ENCODE assay signal across 8 cellular contexts in the genomic region with DNA sequence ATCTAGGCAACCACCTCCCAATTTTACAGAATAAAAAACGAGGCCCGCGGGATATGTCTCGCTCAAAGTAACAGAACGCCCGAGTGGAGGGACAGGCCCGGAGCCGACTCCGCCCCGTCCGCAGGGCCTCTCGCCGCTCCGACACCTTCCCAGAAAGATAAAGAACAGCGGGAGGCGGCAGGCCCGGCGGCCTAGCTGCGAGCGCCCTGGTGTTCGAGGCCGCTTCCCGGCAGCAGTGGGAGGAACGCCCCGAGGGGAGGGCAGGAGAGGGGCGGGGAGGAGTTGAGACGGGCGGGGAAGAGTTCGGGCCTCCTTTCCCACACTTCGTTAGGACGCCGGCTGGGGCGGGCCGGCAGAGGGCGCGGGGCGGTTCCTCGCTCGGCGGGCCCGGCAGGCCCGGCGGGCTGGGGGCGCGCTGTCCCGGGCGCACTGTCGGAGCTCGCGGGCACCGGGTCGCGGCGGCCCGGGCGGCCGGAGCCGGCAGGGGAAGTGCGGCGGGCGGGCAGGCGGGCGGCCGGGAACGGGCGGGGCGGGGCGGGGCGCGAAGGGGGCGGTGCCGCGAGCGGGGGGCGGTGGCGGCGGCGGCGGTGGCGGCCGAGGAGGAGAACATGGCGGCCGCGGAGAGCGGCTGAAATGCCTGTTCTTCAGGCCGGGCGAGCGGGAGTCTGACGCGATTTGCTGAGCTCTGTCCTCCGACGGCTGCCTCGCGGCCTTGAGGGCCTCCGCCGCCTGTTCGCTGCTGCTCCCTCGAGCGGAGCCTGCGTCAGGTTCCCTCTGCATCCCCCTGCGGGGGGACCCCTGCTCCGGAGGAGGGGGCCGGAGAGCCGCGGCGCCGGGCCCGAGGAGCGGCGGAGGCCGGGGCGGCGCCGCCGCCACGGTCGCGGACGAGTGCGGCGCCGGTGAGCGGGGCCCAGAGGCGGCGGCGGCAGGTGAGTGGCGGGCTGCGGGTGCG. TPM values are rescaled to one million over a fixed set of nuclear protein-coding genes. Genes with fewer than 3 reads are reported as not detected.
DNase-seq lines count a peak whose midpoint lies in the region; ATAC-seq, FAIRE-seq and TF ChIP-seq lines count a peak whose summit lies in the region.

A gene (plus strand): TSS at position 581 of the 952 bp plus-strand sequence. CDS start 167,424 bp downstream, outside the sequence.

- H3K9ac ChIP-seq in BLaER1 (peak within 1 kb of the TSS; percentile 89), HepG2 (ENCODE audit: insufficient read depth, low read depth, low read length) (peak within 1 kb of the TSS; percentile 78)

- H3K4me3 ChIP-seq in BLaER1 = peak within 1 kb of the TSS; percentile 87
- peak within 1 kb of the TSS; percentile 80 to 90 (median 89) for H3K4me3 ChIP-seq in HepG2 (replicated peaks in 1 of 3; ENCODE audit: insufficient read depth in 1 of 3, low read depth in 2 of 3, low read length in 3 of 3)

- H3K27ac Mint-ChIP-seq in activated CD4-positive, alpha-beta T cell treated with anti-CD3 and anti-CD28 coated beads, Interleukin-2, amount 10 ng/mL, durations not matched to agents 7 days and 5 days = peak within 1 kb of the TSS; percentile 88

- H3K9me3 ChIP-seq in BLaER1 = no peaks in the 10 kb centered on the region
- H3K9me3 ChIP-seq in HepG2 (ENCODE audit: low read length) = no peaks in the 10 kb centered on the region

- DNase-seq in GM19240 (ENCODE audit: insufficient read length, low spot score) (peak; percentile 91), NCI-H526 (lab: John Stamatoyannopoulos, UW) (peak; percentile 76 to 92), cortex of kidney (lab: John Stamatoyannopoulos, UW) (peak; percentile 27), HepG2 (ENCODE audit: low spot score) (peak; percentile 75)
- peak; percentile 93 for DNase-seq in activated CD4-positive, alpha-beta T cell treated with anti-CD3 and anti-CD28 coated beads, Interleukin-2, amount 10 ng/mL, durations not matched to agents 7 days and 5 days
- peak; percentile 81 to 84 for DNase-seq in stimulated activated CD4-positive, alpha-beta T cell treated with anti-CD3 and anti-CD28 coated beads, Interleukin-2, amount 100 ng/mL, for 48 hours

- no peaks in the 10 kb centered on the region for H3K9me3 Mint-ChIP-seq in activated CD4-positive, alpha-beta T cell treated with anti-CD3 and anti-CD28 coated beads, Interleukin-2, amount 10 ng/mL, durations not matched to agents 7 days and 5 days

- in situ Hi-C loops in HepG2 (cut with HindIII; ENCODE audit: extremely low pct_ligation_motif_present, low pct_unique_long_range_greater_than_20kb) = loop anchor here (10.0 kb wide), 1 partner anchor 304 kb away; a partner anchor contains a TSS

- peaks cover 9% of the 10 kb centered on the region; the same call in 1 of the 2 replicates for H3K27me3 ChIP-seq in BLaER1
- H3K27me3 ChIP-seq in HepG2 (ENCODE audit: control insufficient read depth in 1 of 2, insufficient read depth in 2 of 2, low read length in 2 of 2) = peaks cover 0 to 10% of the 10 kb centered on the region in 2 experiments; a peak in 2 of 5 replicates

- H3K4me3 Mint-ChIP-seq in activated CD4-positive, alpha-beta T cell treated with anti-CD3 and anti-CD28 coated beads, Interleukin-2, amount 10 ng/mL, durations not matched to agents 7 days and 5 days = peak within 1 kb of the TSS; percentile 88

- no peaks in the 10 kb centered on the region for H3K27me3 Mint-ChIP-seq in activated CD4-positive, alpha-beta T cell treated with anti-CD3 and anti-CD28 coated beads, Interleukin-2, amount 10 ng/mL, durations not matched to agents 7 days and 5 days

- H4K20me1 ChIP-seq in BLaER1 (peaks cover 43% of the 10 kb centered on the region), HepG2 (ENCODE audit: insufficient read depth, low read length) (no peaks in the 10 kb centered on the region)

- no peak; the same call in 1 of the 2 replicates for TF ChIP-seq CTCF in HepG2 (CRISPR knock-in tag; IDR thresholded peaks at IDR 0.05)

- peaks cover 4% of the 10 kb centered on the region for H3K79me2 ChIP-seq in HepG2 (ENCODE audit: insufficient read depth, low read length)

- peak; percentile 77 to 84 for TF ChIP-seq POLR2A in HepG2 (IDR thresholded peaks at IDR 0.05; ENCODE audit: insufficient read depth in 1 of 2, low read depth in 2 of 2, low read length in 2 of 2)

- intact Hi-C loops in HepG2 (cut with micrococcal nuclease; ENCODE audit: unreplicated experiment) = loop anchor here (2.0 to 5.0 kb wide), 2 partner anchors 79 to 302 kb away; a partner anchor contains a TSS

- TF ChIP-seq EP300 in HepG2 (IDR thresholded peaks at IDR 0.05; ENCODE audit: low read depth in 2 of 2, low read length in 2 of 2) (no peak), HepG2 (CRISPR knock-in tag; IDR thresholded peaks at IDR 0.05; ENCODE audit: borderline replicate concordance) (no peak)

- H3K4me1 ChIP-seq in BLaER1 (peaks cover 34% of the 10 kb centered on the region), HepG2 (ENCODE audit: insufficient read depth, low read length) (peaks cover 49% of the 10 kb centered on the region)

- POLR2A ChIA-PET in activated CD4-positive, alpha-beta T cell treated with anti-CD3 and anti-CD28 coated beads, Interleukin-2, amount 10 ng/mL, durations not matched to agents 7 days and 5 days (lab: Charles Lee) = no interaction called here
- POLR2A ChIA-PET in HepG2 (lab: Yijun Ruan, JAX) = interaction anchor here (1.1 to 1.4 kb wide), 2 partner anchors 91 to 302 kb away, joined by 3 read pairs; a partner anchor contains a TSS

- FAIRE-seq in HepG2 (lab: Jason Lieb, UNC) = no peak

- CTCF ChIA-PET in activated CD4-positive, alpha-beta T cell treated with anti-CD3 and anti-CD28 coated beads, Interleukin-2, amount 10 ng/mL, durations not matched to agents 7 days and 5 days (lab: Charles Lee) = interaction anchor here (0.8 to 1.2 kb wide), 3 partner anchors 16 to 264 kb away, joined by 3 to 4 read pairs (median 3); no protein-coding TSS in a partner anchor
- CTCF ChIA-PET in HepG2 (lab: Yijun Ruan, JAX; ENCODE audit: low intra/inter-chr PET ratio, low total read pairs) = no interaction called here

- peak; percentile 58 for ATAC-seq in HG03460 (IDR thresholded peaks at IDR 0.05; ENCODE audit: unreplicated experiment)
- peak; percentile 82 for ATAC-seq in HepG2

- no peak for TF ChIP-seq RAD21 in HepG2 (CRISPR knock-in tag; IDR thresholded peaks at IDR 0.05)

- 0% methylated on average over 41 of the region's 129 CpGs for WGBS in HepG2 (ENCODE audit: low lambda C conversion rate)

- H2AFZ ChIP-seq in HepG2 (ENCODE audit: low read length) = peak within 1 kb of the TSS; percentile 37

- peaks cover 41% of the 10 kb centered on the region for H3K4me1 Mint-ChIP-seq in activated CD4-positive, alpha-beta T cell treated with anti-CD3 and anti-CD28 coated beads, Interleukin-2, amount 10 ng/mL, durations not matched to agents 7 days and 5 days

- no TSS peak for BruUV-seq in HepG2 (replicated peaks; lab: Mats Ljungman, UMichigan)

- peak within 1 kb of the TSS; percentile 86 for H3K27ac ChIP-seq in BLaER1
- H3K27ac ChIP-seq in HepG2 (ENCODE audit: extremely low read length, insufficient read depth, low read length) = peak within 1 kb of the TSS; percentile 58

- H3K4me2 ChIP-seq in BLaER1 = peak within 1 kb of the TSS; percentile 95
- peak within 1 kb of the TSS; percentile 96 for H3K4me2 ChIP-seq in HepG2 (ENCODE audit: low read depth, low read length)

- H3K36me3 Mint-ChIP-seq in activated CD4-positive, alpha-beta T cell treated with anti-CD3 and anti-CD28 coated beads, Interleukin-2, amount 10 ng/mL, durations not matched to agents 7 days and 5 days (ENCODE audit: low read depth) = no peaks in the 10 kb centered on the region

- H3K36me3 ChIP-seq in BLaER1 (no peaks in the 10 kb centered on the region), HepG2 (replicated peaks in 1 of 2; ENCODE audit: control insufficient read depth in 1 of 2, insufficient read depth in 2 of 2, low read length in 2 of 2) (no peaks in the 10 kb centered on the region)

TF ChIP-seq in HepG2, 621 proteins besides CTCF, POLR2A, EP300 and RAD21 (continues in another document):
- TF ChIP-seq, protein P1, sequence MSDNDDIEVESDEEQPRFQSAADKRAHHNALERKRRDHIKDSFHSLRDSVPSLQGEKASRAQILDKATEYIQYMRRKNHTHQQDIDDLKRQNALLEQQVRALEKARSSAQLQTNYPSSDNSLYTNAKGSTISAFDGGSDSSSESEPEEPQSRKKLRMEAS (IDR thresholded peaks at IDR 0.05) = peak; percentile 29; the same call in 1 of the 2 replicates

RNA-seq across cellular contexts. Expression of the gene that starts here (rescaled TPM):
- total RNA-seq in activated CD4-positive, alpha-beta T cell treated with anti-CD3 and anti-CD28 coated beads, Interleukin-2, amount 10 ng/mL, durations not matched to agents 7 days and 5 days = 10 to 100 TPM; 18.4 to 22.8 TPM
- 10.0 and 10.5 TPM in 2 replicates for total RNA-seq in HepG2 (2016; rRNA removed; fragmentation: Illumina TruSeq; extraction: Trizol)
- 10.8 and 14.2 TPM in 2 replicates for total RNA-seq in HepG2 (2016; cell fraction: cytosol; rRNA removed; fragmentation: Illumina TruSeq; extraction: Trizol; ENCODE audit: low read depth)
- 9.4 and 9.8 TPM in 2 replicates for total RNA-seq in HepG2 (2016; cell fraction: insoluble cytoplasmic fraction; rRNA removed; fragmentation: Illumina TruSeq; extraction: Trizol)
- 7.0 and 7.2 TPM in 2 replicates for total RNA-seq in HepG2 (2016; cell fraction: membrane; rRNA removed; fragmentation: Illumina TruSeq; extraction: Trizol)
- 11.9 and 13.8 TPM in 2 replicates for total RNA-seq in HepG2 (2016; cell fraction: nucleus; rRNA removed; fragmentation: Illumina TruSeq; extraction: Trizol)
- polyA plus RNA-seq in HepG2 (2011; rRNA removed) = 10.4 and 12.0 TPM in 2 replicates
- polyA plus RNA-seq in HepG2 (2011; cell fraction: cytosol; rRNA removed) = 5.9 and 9.5 TPM in 2 replicates
- 8.0 and 8.5 TPM in 2 replicates for polyA plus RNA-seq in HepG2 (2011; cell fraction: nucleus; rRNA removed)
- 5.8 and 6.9 TPM in 2 replicates for polyA plus RNA-seq in HepG2 (2012)
- 0.35 and 0.40 TPM in 2 replicates for polyA plus RNA-seq in HepG2 (2016; cell fraction: cytosol; fragmentation: Illumina TruSeq; extraction: Trizol; ENCODE audit: low read depth)
- 8.7 and 9.6 TPM in 2 replicates for polyA plus RNA-seq in HepG2 (2016; cell fraction: insoluble cytoplasmic fraction; fragmentation: Illumina TruSeq; extraction: Trizol; ENCODE audit: low read depth)
- 1.9 and 2.5 TPM in 2 replicates for polyA plus RNA-seq in HepG2 (2016; cell fraction: membrane; fragmentation: Illumina TruSeq; extraction: Trizol; ENCODE audit: low read depth)
- polyA plus RNA-seq in HepG2 (2016; cell fraction: nucleus; fragmentation: Illumina TruSeq; extraction: Trizol; ENCODE audit: insufficient read depth, low read depth) = 8.1 and 10.3 TPM in 2 replicates
- 18.1 and 20.0 TPM in 2 replicates for polyA minus RNA-seq in HepG2 (2011; rRNA and poly(A)+ RNA removed; ENCODE audit: low replicate concordance)
- polyA minus RNA-seq in HepG2 (2011; cell fraction: cytosol; rRNA and poly(A)+ RNA removed) = 7.8 and 12.5 TPM in 2 replicates
- polyA minus RNA-seq in HepG2 (2011; cell fraction: nucleus; rRNA and poly(A)+ RNA removed) = 43.6 and 54.5 TPM in 2 replicates

Comparison
In these comparisons a context has a peak if more than half of its experiments do, and no peak if none do; other contexts are left out.
1. Peak in every context shown above with its lines: DNase-seq, ATAC-seq, H3K4me3 ChIP-seq and H3K27ac ChIP-seq.
2. DNase-seq: peak in every context shown above with its lines; median percentile 93 in activated CD4-positive, alpha-beta T cell treated with anti-CD3 and anti-CD28 coated beads, Interleukin-2, amount 10 ng/mL, durations not matched to agents 7 days and 5 days; 91 in GM19240; 84 in NCI-H526; 82 in stimulated activated CD4-positive, alpha-beta T cell treated with anti-CD3 and anti-CD28 coated beads, Interleukin-2, amount 100 ng/mL, for 48 hours; 75 in HepG2; 27 in cortex of kidney.